ENCODE assay signal across 29 cellular contexts in the genomic region with DNA sequence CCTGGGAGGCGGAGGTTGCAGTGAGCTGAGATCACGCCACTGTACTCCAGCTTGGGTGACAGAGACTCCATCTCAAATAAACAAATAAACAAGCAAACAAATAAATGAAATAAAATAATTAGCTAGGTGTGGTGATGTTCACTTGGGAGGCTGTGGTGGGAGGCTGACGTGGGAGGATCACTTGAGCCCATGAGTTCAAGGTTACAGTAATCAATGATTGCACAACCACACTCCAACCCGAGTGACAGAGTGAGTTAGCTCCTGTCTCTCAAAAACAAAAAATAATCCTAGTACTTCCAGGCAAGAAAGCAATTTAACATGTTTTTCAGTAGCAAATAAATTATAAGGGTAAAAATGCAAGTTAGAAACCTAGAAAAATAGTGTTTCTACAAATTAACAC.
"Had no signal": no experiment of that assay in that cellular context is flagged by ENCODE, and none has a peak within 500 bp of the region (broad histone marks: within the 10 kb centered on the region; RNA-seq: fewer than 3 reads in every experiment).

No MANE protein-coding gene starts in this region.

- H3K4me3 ChIP-seq: left ventricle myocardium inferior, lung, neural progenitor cell, psoas muscle, skin epidermis, suprapubic skin, thoracic aorta, tibial artery, upper lobe of right lung had no signal

- FAIRE-seq: islet of Langerhans, kidney, urothelium cell line had no signal

- H3K9me3 ChIP-seq: left ventricle myocardium inferior, neutrophil, psoas muscle, suprapubic skin, thoracic aorta, tibial artery, upper lobe of right lung had no signal

- H2AFZ ChIP-seq: neural progenitor cell, parathyroid adenoma had no signal

- H3K9ac ChIP-seq: neural progenitor cell, parathyroid adenoma had no signal

- H3K4me1 ChIP-seq: neural progenitor cell, parathyroid adenoma had no signal

- ATAC-seq: left colon, natural killer cell, psoas muscle, sciatic nerve, upper lobe of right lung had no signal

- H3K79me2 ChIP-seq: parathyroid adenoma had no signal

- H3K27me3 ChIP-seq: neural progenitor cell, neutrophil, suprapubic skin, tibial artery, upper lobe of right lung had no signal

- H3K27ac ChIP-seq: left ventricle myocardium inferior, neural progenitor cell, neutrophil, parathyroid adenoma, psoas muscle, skin epidermis, suprapubic skin, thoracic aorta, tibial artery, upper lobe of right lung had no signal

- H3K4me2 ChIP-seq: neural progenitor cell had no signal

- DNase-seq: hypothalamus; immature natural killer cell; kidney; left colon; left ventricle myocardium inferior; mesendoderm; naive B cell; natural killer cell; nephron progenitor cell; occipital lobe; psoas muscle; stimulated activated CD4-positive, alpha-beta T cell treated with anti-CD3 and anti-CD28 coated beads, Interleukin-12 subunit alpha, Interleukin-12 subunit beta, amount 100 ng/mL, for 4 hours; stimulated activated CD4-positive, alpha-beta T cell treated with anti-CD3 and anti-CD28 coated beads, Interleukin-15, amount 100 ng/mL, for 24 hours; stimulated activated CD4-positive, alpha-beta T cell treated with anti-CD3 and anti-CD28 coated beads, Interleukin-2, amount 100 ng/mL, for 24 hours; stimulated activated CD4-positive, alpha-beta T cell treated with anti-CD3 and anti-CD28 coated beads, Interleukin-4, amount 100 ng/mL, for 1 hour; stimulated activated naive CD4-positive, alpha-beta T cell; tibial artery; trophoblast cell; upper lobe of right lung had no signal
